Comparison of ENCODE assay signal across 23 cellular contexts in the genomic region with DNA sequence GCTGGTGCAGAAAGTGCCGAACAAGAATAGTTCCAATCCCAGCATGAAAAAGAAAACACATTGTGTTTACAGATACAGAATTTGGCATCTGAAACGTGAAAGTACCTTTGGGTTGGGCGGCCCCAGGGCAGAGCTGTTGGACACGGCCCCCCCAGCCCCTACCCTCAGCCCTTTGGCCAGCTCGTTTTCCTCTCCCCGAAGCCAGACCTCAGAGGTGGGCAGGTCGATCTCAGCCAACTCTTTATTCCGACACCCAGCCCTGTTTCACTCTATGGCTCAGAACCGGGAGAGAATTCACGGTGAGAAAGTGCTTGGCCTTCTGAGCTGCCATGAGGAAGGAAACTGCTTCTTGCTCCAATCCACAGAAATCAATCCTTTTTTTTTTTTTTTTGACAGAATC. TPM values are rescaled to one million over a fixed set of nuclear protein-coding genes. Genes with fewer than 3 reads are reported as not detected.
"Had no signal": no experiment of that assay in that cellular context is flagged by ENCODE, and none has a peak within 500 bp of the region (broad histone marks: within the 10 kb centered on the region; RNA-seq: fewer than 3 reads in every experiment).

No MANE protein-coding gene starts in this region.

- DNase-seq: caudate nucleus; colonic mucosa; dermis blood vessel endothelial cell; effector CD4-positive, alpha-beta T cell; gastrocnemius medialis; glutamatergic neuron; immature natural killer cell; kidney; left cardiac atrium; left ventricle myocardium superior; mesendoderm; naive B cell; occipital lobe; pancreas; retina; stimulated activated CD4-positive, alpha-beta T cell treated with anti-CD3 and anti-CD28 coated beads, Interleukin-4, amount 100 ng/mL, for 1 hour; stimulated activated CD8-positive, alpha-beta memory T cell treated with anti-CD3 and anti-CD28 coated beads, Interleukin-4, amount 100 ng/mL, for 48 hours; stimulated activated naive CD8-positive, alpha-beta T cell treated with anti-CD3 and anti-CD28 coated beads, Interleukin-15, Interleukin-2, amounts not matched to agents 100 U/mL and 50 U/mL, for 24 hours; testis; trophoblast cell had no signal

- H3K27ac ChIP-seq: colonic mucosa, gastrocnemius medialis, pancreas, prostate gland, testis had no signal

- H3K36me3 ChIP-seq: colonic mucosa, gastrocnemius medialis, pancreas, prostate gland had no signal

- H3K27me3 ChIP-seq: colonic mucosa, gastrocnemius medialis, pancreas, testis had no signal

- H3K4me1 ChIP-seq: colonic mucosa, gastrocnemius medialis, pancreas, prostate gland, testis had no signal

- H3K4me3 ChIP-seq: colonic mucosa, gastrocnemius medialis, lung, pancreas, prostate gland, testis had no signal

- H3K9me3 ChIP-seq: colonic mucosa, gastrocnemius medialis, pancreas, prostate gland, testis had no signal

- FAIRE-seq: kidney, pancreas, urothelium cell line had no signal

RNA-seq across cellular contexts. Expression of a gene that starts 11.3 kb away (rescaled TPM):
- polyA plus RNA-seq: immature natural killer cell had no signal
